Comparison of ENCODE assay signal across 22 cellular contexts in the genomic region with DNA sequence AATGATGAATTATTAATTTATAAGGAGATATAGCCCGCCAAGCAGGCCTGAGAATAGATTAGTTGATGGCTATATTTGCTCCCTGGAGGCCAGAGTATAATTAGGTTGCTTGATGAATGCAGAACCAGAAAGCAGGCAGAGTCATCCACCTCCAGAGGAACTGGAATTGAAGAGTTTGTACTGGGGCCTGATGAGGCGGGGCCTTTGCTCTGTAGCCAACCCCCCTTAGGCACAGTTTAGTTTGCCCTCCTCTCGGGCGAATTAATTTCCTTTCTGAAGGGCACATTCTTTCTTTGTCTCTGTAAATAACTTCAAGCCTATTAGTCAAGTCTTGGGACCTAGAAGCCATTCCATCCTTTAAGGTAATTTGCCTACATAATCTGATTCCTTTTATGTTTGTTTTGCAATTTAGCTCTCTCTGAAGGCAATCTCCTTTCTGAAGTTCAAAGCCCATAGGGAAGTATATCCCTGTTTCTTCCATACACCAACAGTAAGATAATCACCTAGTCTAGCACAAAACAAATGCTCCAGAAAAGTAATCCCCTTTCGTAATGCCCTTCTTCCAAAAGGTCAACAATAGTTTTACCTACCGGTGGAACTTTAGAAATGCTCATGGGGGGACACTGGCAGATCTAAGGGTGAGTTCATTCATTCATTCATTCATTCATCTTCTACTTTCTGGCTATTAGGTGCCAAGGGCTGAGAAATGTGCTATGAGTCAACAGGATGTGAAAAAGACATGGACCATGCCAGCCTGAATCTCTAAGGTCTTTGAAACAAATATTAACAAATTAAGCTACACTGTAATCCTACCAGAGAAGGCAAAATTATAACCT.
DNase-seq lines count a peak whose midpoint lies in the region; TF ChIP-seq lines count a peak whose summit lies in the region.
"Had no signal": no experiment of that assay in that cellular context is flagged by ENCODE, and none has a peak within 500 bp of the region (broad histone marks: within the 10 kb centered on the region; RNA-seq: fewer than 3 reads in every experiment).

No MANE protein-coding gene starts in this region.

- H3K9me3 ChIP-seq in BE2C (no peaks in the 10 kb centered on the region; the same call in 1 of the 2 replicates), SK-N-MC (ENCODE audit: low read depth, low read length) (no peaks in the 10 kb centered on the region)
- H3K9me3 ChIP-seq: sigmoid colon, tibial artery had no signal

- H3K9ac ChIP-seq in SK-N-MC (ENCODE audit: insufficient read length): no peak overlapping the region
- H3K9ac ChIP-seq: parathyroid adenoma had no signal

- peaks cover 8% of the 10 kb centered on the region for H3K4me1 ChIP-seq in BE2C
- H3K4me1 ChIP-seq: parathyroid adenoma had no signal

- no peak overlapping the region for H3K4me3 ChIP-seq in BE2C (ENCODE audit: low read depth, low read length)
- H3K4me3 ChIP-seq in SK-N-MC: peak overlapping the region; percentile 25; the same call in 1 of the 2 replicates
- H3K4me3 ChIP-seq: sigmoid colon, tibial artery had no signal

- H3K27ac ChIP-seq in SK-N-MC: peak overlapping the region; percentile 73
- H3K27ac ChIP-seq: parathyroid adenoma, sigmoid colon, tibial artery had no signal

- no peak for TF ChIP-seq CTCF in BE2C (IDR thresholded peaks at IDR 0.05; ENCODE audit: low read depth, low read length)

- H3K36me3 ChIP-seq in BE2C (no peaks in the 10 kb centered on the region), SK-N-MC (ENCODE audit: insufficient read depth, low read length) (no peaks in the 10 kb centered on the region)
- H3K36me3 ChIP-seq: sigmoid colon, tibial artery had no signal

- DNase-seq in BE2C: peak; percentile 68
- peak; percentile 18 for DNase-seq in EL
- peak; percentile 12 for DNase-seq in SK-N-MC (ENCODE audit: low read depth, low spot score)
- peak; percentile 77 for DNase-seq in islet precursor cell
- DNase-seq in AG20443 (ENCODE audit: low spot score): no peak
- DNase-seq in retina: no peak
- no peak for DNase-seq in DMS114 treated with DMSO at 0.1 percent for 48 hours (lab: John Stamatoyannopoulos, UW; ENCODE audit: unreplicated experiment)
- DNase-seq: activated CD4-positive, alpha-beta T cell treated with anti-CD3 and anti-CD28 coated beads, Interleukin-2, amount 50 U/mL, for 4 hours; activated CD8-positive, alpha-beta memory T cell treated with anti-CD3 and anti-CD28 coated beads, Interleukin-2, amount 10 ng/mL, durations not matched to agents 7 days and 5 days; activated naive CD4-positive, alpha-beta T cell; activated naive CD8-positive, alpha-beta T cell treated with anti-CD3 and anti-CD28 coated beads, Interleukin-2, amount 50 U/mL, for 24 hours; activated T-cell treated with anti-CD3 and anti-CD28 coated beads, Interleukin-2, amount 50 U/mL, for 4 hours; DMS79; mesendoderm; NCI-H1092; NCI-H1694; NCI-H446 treated with DMSO at 0.1 percent for 48 hours; sigmoid colon; stimulated activated CD4-positive, alpha-beta T cell treated with anti-CD3 and anti-CD28 coated beads, Interleukin-4, amount 100 ng/mL, for 1 hour; T-helper 17 cell; tibial artery had no signal

- H3K27me3 ChIP-seq in BE2C: no peaks in the 10 kb centered on the region
- H3K27me3 ChIP-seq: sigmoid colon, tibial artery had no signal

Comparison
In these comparisons a context has a peak if more than half of its experiments do, and no peak if none do; other contexts are left out.
1. DNase-seq: peak in BE2C (single experiment), EL (single experiment), SK-N-MC (single experiment) and islet precursor cell (single experiment); none in AG20443 (single experiment), retina (single experiment) and DMS114 treated with DMSO at 0.1 percent for 48 hours (single experiment).